Comparison of ENCODE assay signal across 21 cellular contexts in the genomic region with DNA sequence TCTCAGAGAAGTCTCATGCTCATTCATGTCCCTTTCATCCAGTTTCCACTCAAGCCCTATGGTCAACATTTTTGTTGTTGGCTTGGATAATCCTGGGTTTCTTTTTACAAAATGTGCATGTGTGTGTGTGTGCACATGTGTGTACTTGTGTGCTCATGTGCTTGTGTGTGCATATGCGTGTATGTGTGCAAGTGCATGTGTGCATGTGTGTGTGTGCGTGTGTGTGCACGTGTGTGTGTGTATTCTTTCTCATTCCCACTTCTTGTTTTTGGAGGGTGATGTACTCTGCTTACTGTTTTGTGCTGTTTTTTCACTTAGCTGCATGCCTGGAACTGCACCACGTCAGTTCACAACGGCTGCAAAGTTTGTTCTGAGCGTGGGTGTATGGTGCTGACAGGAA.
"Had no signal": no experiment of that assay in that cellular context is flagged by ENCODE, and none has a peak within 500 bp of the region (broad histone marks: within the 10 kb centered on the region; RNA-seq: fewer than 3 reads in every experiment).

No MANE protein-coding gene starts in this region.

- H3K4me3 ChIP-seq: MG63 had no signal

- DNase-seq: IMR-90, Karpas-422, KG1, MG63, NCI-H1092, NCI-H1105 treated with DMSO at 0.1 percent for 48 hours, NCI-H1417 treated with DMSO at 0.1 percent for 48 hours, NCI-H146, NCI-H1694 treated with DMSO at 0.1 percent for 48 hours, NCI-H1930, NCI-H2081, NCI-H2107, NCI-H2227 treated with DMSO at 0.1 percent for 48 hours, NCI-H510A, NCI-H524 treated with DMSO at 0.1 percent for 48 hours, NCI-H69, NCI-H774, RPMI8226, SHP77, SK-N-SH had no signal

- H3K36me3 ChIP-seq: MG63 had no signal

- FAIRE-seq: RCC 7860 had no signal

- H3K9me3 ChIP-seq: MG63, SK-N-SH had no signal
